In genomic region chr17:76354317-76354729, GRCh38 we compare ENCODE assay signal across 8 cellular contexts. TPM values are rescaled to one million over a fixed set of nuclear protein-coding genes. Genes with fewer than 3 reads are reported as not detected.
DNase-seq lines count a peak whose midpoint lies in the region; ATAC-seq lines count a peak whose summit lies in the region.

No MANE protein-coding gene starts in this region.

- H3K36me3 ChIP-seq in iPS DF 6.9 (ENCODE audit: control insufficient read depth, insufficient read depth, low read length): no peaks in the 10 kb centered on the region

- no peaks in the 10 kb centered on the region for H3K9me3 ChIP-seq in iPS DF 6.9 (ENCODE audit: control insufficient read depth, insufficient read depth, low read length)

- H3K4me3 Mint-ChIP-seq in activated T-helper 17 cell treated with anti-CD3 and anti-CD28 coated beads, Interleukin-2, amount 50 U/mL, for 72 hours: peak overlapping the region; percentile 90
- peak overlapping the region; percentile 90 to 94 for H3K4me3 Mint-ChIP-seq in stimulated activated naive CD8-positive, alpha-beta T cell treated with anti-CD3 and anti-CD28 coated beads, Interleukin-15, amount 100 ng/mL, for 72 hours

- H3K27me3 Mint-ChIP-seq in activated T-helper 17 cell treated with anti-CD3 and anti-CD28 coated beads, Interleukin-2, amount 50 U/mL, for 72 hours: no peaks in the 10 kb centered on the region
- H3K27me3 Mint-ChIP-seq in stimulated activated naive CD8-positive, alpha-beta T cell treated with anti-CD3 and anti-CD28 coated beads, Interleukin-15, amount 100 ng/mL, for 72 hours: no peaks in the 10 kb centered on the region

- H3K4me1 ChIP-seq in iPS DF 6.9 (ENCODE audit: control insufficient read depth, insufficient read depth, low read length): peaks cover 1% of the 10 kb centered on the region; the same call in 1 of the 2 replicates

- no CpG with 5 or more reads among the region's 18 CpGs for WGBS in iPS DF 6.9 (ENCODE audit: insufficient coverage, insufficient read length)

- DNase-seq in iPS DF 6.9 (ENCODE audit: low read depth, low spot score) (no peak), LoVo (ENCODE audit: low spot score) (no peak), NCI-H1694 (lab: John Stamatoyannopoulos, UW) (no peak), sciatic nerve (ENCODE audit: low spot score) (no peak), SW 1271 (lab: John Stamatoyannopoulos, UW) (no peak)
- no peak for DNase-seq in stimulated activated naive CD8-positive, alpha-beta T cell treated with anti-CD3 and anti-CD28 coated beads, Interleukin-15, amount 100 ng/mL, for 72 hours

- peak overlapping the region; percentile 93; the same call in 1 of the 2 replicates for H3K4me3 ChIP-seq in iPS DF 6.9 (ENCODE audit: low read length)

- H3K27ac Mint-ChIP-seq in activated T-helper 17 cell treated with anti-CD3 and anti-CD28 coated beads, Interleukin-2, amount 50 U/mL, for 72 hours: peak overlapping the region; percentile 95
- H3K27ac Mint-ChIP-seq in stimulated activated naive CD8-positive, alpha-beta T cell treated with anti-CD3 and anti-CD28 coated beads, Interleukin-15, amount 100 ng/mL, for 72 hours: peak overlapping the region; percentile 99 to 100

- no peaks in the 10 kb centered on the region for H3K9me3 Mint-ChIP-seq in activated T-helper 17 cell treated with anti-CD3 and anti-CD28 coated beads, Interleukin-2, amount 50 U/mL, for 72 hours
- H3K9me3 Mint-ChIP-seq in stimulated activated naive CD8-positive, alpha-beta T cell treated with anti-CD3 and anti-CD28 coated beads, Interleukin-15, amount 100 ng/mL, for 72 hours: no peaks in the 10 kb centered on the region

- H3K4me1 Mint-ChIP-seq in activated T-helper 17 cell treated with anti-CD3 and anti-CD28 coated beads, Interleukin-2, amount 50 U/mL, for 72 hours: peaks cover 4% of the 10 kb centered on the region
- H3K4me1 Mint-ChIP-seq in stimulated activated naive CD8-positive, alpha-beta T cell treated with anti-CD3 and anti-CD28 coated beads, Interleukin-15, amount 100 ng/mL, for 72 hours: peaks cover 38% of the 10 kb centered on the region

- H3K27ac ChIP-seq in iPS DF 6.9 (ENCODE audit: low read length): no peak overlapping the region

- ATAC-seq in HG02840 (IDR thresholded peaks at IDR 0.05; ENCODE audit: low FRiP score, unreplicated experiment) (peak; percentile 8), sciatic nerve (no peak)
- no peak for ATAC-seq in activated T-helper 17 cell treated with anti-CD3 and anti-CD28 coated beads, Interleukin-2, amount 50 U/mL, for 72 hours (replicated peaks)
- no peak for ATAC-seq in stimulated activated naive CD8-positive, alpha-beta T cell treated with anti-CD3 and anti-CD28 coated beads, Interleukin-15, amount 100 ng/mL, for 72 hours

- no peaks in the 10 kb centered on the region for H3K27me3 ChIP-seq in iPS DF 6.9 (ENCODE audit: control insufficient read depth, insufficient read depth, low read length)

- H3K36me3 Mint-ChIP-seq in activated T-helper 17 cell treated with anti-CD3 and anti-CD28 coated beads, Interleukin-2, amount 50 U/mL, for 72 hours (ENCODE audit: low read depth): no peaks in the 10 kb centered on the region

- intact Hi-C loops in sciatic nerve (cut with DNase I): no loop called here

RNA-seq across cellular contexts. Expression of gene PRPSAP1, which starts 0.6 kb away (rescaled TPM):
- 10 to 100 TPM; 24.5 to 29.7 TPM for total RNA-seq in activated T-helper 17 cell treated with anti-CD3 and anti-CD28 coated beads, Interleukin-2, amount 50 U/mL, for 72 hours
- total RNA-seq in sciatic nerve: 74.3 TPM

RNA-seq across cellular contexts. Expression of gene SPHK1, which starts 30.1 kb away (rescaled TPM):
- total RNA-seq in activated T-helper 17 cell treated with anti-CD3 and anti-CD28 coated beads, Interleukin-2, amount 50 U/mL, for 72 hours: 10 to 100 TPM; 10.5 to 12.4 TPM
- 19.4 TPM for total RNA-seq in sciatic nerve

RNA-seq across cellular contexts. Expression of gene QRICH2, which starts 46.2 kb away (rescaled TPM):
- total RNA-seq in activated T-helper 17 cell treated with anti-CD3 and anti-CD28 coated beads, Interleukin-2, amount 50 U/mL, for 72 hours: 1 to 10 TPM in 1 of 2 donors, under 1 TPM in 1; 0.85 to 2.1 TPM
- 4.1 TPM for total RNA-seq in sciatic nerve
